Comparison of ENCODE assay signal across 8 cellular contexts in genomic region chr19:14479985-14480694, GRCh38. TPM values are rescaled to one million over a fixed set of nuclear protein-coding genes. Genes with fewer than 3 reads are reported as not detected.
DNase-seq lines count a peak whose midpoint lies in the region; ATAC-seq and TF ChIP-seq lines count a peak whose summit lies in the region.

No MANE protein-coding gene starts in this region.

- peaks cover 6 to 15% of the 10 kb centered on the region in 2 donors for H3K36me3 Mint-ChIP-seq in CD4-positive, alpha-beta memory T cell
- H3K36me3 Mint-ChIP-seq in natural killer cell, result no peaks in the 10 kb centered on the region

- no peaks in the 10 kb centered on the region for H3K27me3 ChIP-seq in CD4-positive, alpha-beta memory T cell (ENCODE audit: insufficient read depth, low read length)
- no peaks in the 10 kb centered on the region for H3K27me3 ChIP-seq in effector memory CD4-positive, alpha-beta T cell (replicated peaks; ENCODE audit: control insufficient read depth, insufficient read depth, low read length, poor library complexity, severe bottlenecking)
- no peaks in the 10 kb centered on the region for H3K27me3 ChIP-seq in thyroid gland

- WGBS in thyroid gland, 2 donors, result 64 to 85% methylated on average over 13 to 17 of the region's 42 CpGs

- no peak overlapping the region for H3K4me3 Mint-ChIP-seq in CD4-positive, alpha-beta memory T cell
- no peak overlapping the region for H3K4me3 Mint-ChIP-seq in natural killer cell

- H3K27ac ChIP-seq in CD4-positive, alpha-beta memory T cell (ENCODE audit: low read depth, low read length), result no peak overlapping the region
- no peak overlapping the region for H3K27ac ChIP-seq in effector memory CD4-positive, alpha-beta T cell (ENCODE audit: insufficient read depth, low read length, poor library complexity, severe bottlenecking)
- no peak overlapping the region for H3K27ac ChIP-seq in thyroid gland

- intact Hi-C loops in CD4-positive, alpha-beta memory T cell (cut with micrococcal nuclease), result loop anchor here (2.0 to 10.0 kb wide), 3 partner anchors 47 to 343 kb away; partner anchors contain the start of genes ADGRL1, ASF1B and PKN1
- intact Hi-C loops in natural killer cell (cut with micrococcal nuclease) (loop anchor here (5.0 to 10.0 kb wide), 2 partner anchors 343 to 595 kb away; partner anchors contain the start of gene ASF1B), thyroid gland (cut with DNase I) (no loop called here)

- peaks cover 10% of the 10 kb centered on the region for H3K36me3 ChIP-seq in CD4-positive, alpha-beta memory T cell (ENCODE audit: insufficient read depth, low read length)
- H3K36me3 ChIP-seq in effector memory CD4-positive, alpha-beta T cell (ENCODE audit: control insufficient read depth, insufficient read depth, low read length), result peaks cover 11% of the 10 kb centered on the region
- H3K36me3 ChIP-seq in thyroid gland, result peaks cover 31 to 34% of the 10 kb centered on the region in 2 donors

- POLR2A ChIA-PET in CD4-positive, alpha-beta memory T cell (lab: Charles Lee; ENCODE audit: partially characterized antibody), result interaction anchor here (1.0 to 2.7 kb wide), 10 partner anchors 8 to 344 kb away, joined by 3 to 10 read pairs (median 4); partner anchors contain the start of genes ASF1B, DDX39A and GIPC1

- peak in 2 of 3 donors; percentile 30 to 49 for ATAC-seq in natural killer cell

- no peaks in the 10 kb centered on the region for H3K9me3 ChIP-seq in CD4-positive, alpha-beta memory T cell (ENCODE audit: control insufficient read depth in 1 of 2, low read length in 2 of 2)
- H3K9me3 ChIP-seq in effector memory CD4-positive, alpha-beta T cell (ENCODE audit: control insufficient read depth, low read length), result no peaks in the 10 kb centered on the region
- H3K9me3 ChIP-seq in thyroid gland, result no peaks in the 10 kb centered on the region

- no peak overlapping the region for H3K27ac Mint-ChIP-seq in CD4-positive, alpha-beta memory T cell
- H3K27ac Mint-ChIP-seq in natural killer cell, result no peak overlapping the region

- peaks cover 7 to 15% (median 11%) of the 10 kb centered on the region in 4 donors for H3K4me1 Mint-ChIP-seq in CD4-positive, alpha-beta memory T cell
- H3K4me1 Mint-ChIP-seq in natural killer cell, result peaks cover 12 to 26% of the 10 kb centered on the region in 2 donors

- CTCF ChIA-PET in CD4-positive, alpha-beta memory T cell (lab: Charles Lee; ENCODE audit: partially characterized antibody), result interaction anchor here (0.5 to 4.3 kb wide), 42 partner anchors 8 to 599 kb away, joined by 3 to 44 read pairs (median 4); partner anchors contain the start of genes ADGRE5, ASF1B, DDX39A and GIPC1

- TF ChIP-seq CTCF in natural killer cell (IDR thresholded peaks at IDR 0.05) (peak; percentile 94), thyroid gland (IDR thresholded peaks at IDR 0.05) (peak in 5 of 6 experiments; percentile 22 to 64 (median 43))

- DNase-seq in CD4-positive, alpha-beta memory T cell, result peak; percentile 56 to 75 (median 64)
- DNase-seq in KG1 (lab: John Stamatoyannopoulos, UW) (peak; percentile 36), natural killer cell (peak; percentile 81), thyroid gland (no peak), foreskin melanocyte (no peak), HPDE6-E6E7 (ENCODE audit: extremely low spot score) (no peak)
- DNase-seq in activated CD4-positive, alpha-beta T cell treated with anti-CD3 and anti-CD28 coated beads, Interleukin-2, amount 50 U/mL, for 4 hours, result peak; percentile 55 to 59
- peak; percentile 41 to 51 (median 44) for DNase-seq in effector memory CD4-positive, alpha-beta T cell

- H3K4me3 ChIP-seq in CD4-positive, alpha-beta memory T cell (ENCODE audit: low read length in 2 of 2), result no peak overlapping the region
- no peak overlapping the region for H3K4me3 ChIP-seq in effector memory CD4-positive, alpha-beta T cell (ENCODE audit: insufficient read depth, low read depth, low read length, poor library complexity, severe bottlenecking)
- no peak overlapping the region for H3K4me3 ChIP-seq in thyroid gland (replicated peaks in 1 of 3)

- TF ChIP-seq POLR2A in thyroid gland (IDR thresholded peaks at IDR 0.05), result no peak

- peaks cover 0 to 7% of the 10 kb centered on the region in 2 donors for H3K27me3 Mint-ChIP-seq in CD4-positive, alpha-beta memory T cell
- no peaks in the 10 kb centered on the region for H3K27me3 Mint-ChIP-seq in natural killer cell (ENCODE audit: low read depth in 2 of 2)

- H3K9me3 Mint-ChIP-seq in CD4-positive, alpha-beta memory T cell, result no peaks in the 10 kb centered on the region
- H3K9me3 Mint-ChIP-seq in natural killer cell, result no peaks in the 10 kb centered on the region

- peaks cover 18% of the 10 kb centered on the region for H3K4me1 ChIP-seq in CD4-positive, alpha-beta memory T cell (ENCODE audit: insufficient read depth, low read length)
- peaks cover 11% of the 10 kb centered on the region for H3K4me1 ChIP-seq in effector memory CD4-positive, alpha-beta T cell (ENCODE audit: control insufficient read depth, insufficient read depth, low read length, poor library complexity, severe bottlenecking)
- H3K4me1 ChIP-seq in thyroid gland, result peaks cover 0 to 8% of the 10 kb centered on the region in 2 donors

RNA-seq across cellular contexts. Expression of gene PTGER1, which starts 5.0 kb away (rescaled TPM):
- total RNA-seq in CD4-positive, alpha-beta memory T cell, result not detected
- not detected for polyA plus RNA-seq in CD4-positive, alpha-beta memory T cell
- under 1 TPM in 2 of 3 donors, not detected in 1; 0.35 to 0.73 TPM for total RNA-seq in natural killer cell
- total RNA-seq in thyroid gland, result 1 to 10 TPM in 1 of 4 donors, not detected in 3; 1.5 TPM

RNA-seq across cellular contexts. Expression of gene GIPC1, which starts 15.8 kb away (rescaled TPM):
- 10 to 100 TPM; 32.3 to 33.8 TPM for total RNA-seq in CD4-positive, alpha-beta memory T cell
- polyA plus RNA-seq in CD4-positive, alpha-beta memory T cell, result 10 to 100 TPM; 50.1 to 63.6 TPM
- 10 to 100 TPM; 25.3 to 34.5 (median 31.4) TPM for total RNA-seq in natural killer cell
- 10 to 100 TPM; 34.7 to 93.7 (median 55.4) TPM for total RNA-seq in thyroid gland

RNA-seq across cellular contexts. Expression of gene DNAJB1, which starts 38.1 kb away (rescaled TPM):
- total RNA-seq in CD4-positive, alpha-beta memory T cell, result 100 to 1,000 TPM; 122 to 138 TPM
- polyA plus RNA-seq in CD4-positive, alpha-beta memory T cell, result 100 to 1,000 TPM; 307 to 824 TPM
- total RNA-seq in natural killer cell (100 to 1,000 TPM; 148 to 238 (median 192) TPM), thyroid gland (10 to 100 TPM; 49.1 to 61.1 (median 55.3) TPM)

RNA-seq across cellular contexts. Expression of gene PKN1, which starts 47.0 kb away (rescaled TPM):
- 100 to 1,000 TPM; 189 to 205 TPM for total RNA-seq in CD4-positive, alpha-beta memory T cell
- 10 to 100 TPM; 41.5 to 87.6 TPM for polyA plus RNA-seq in CD4-positive, alpha-beta memory T cell
- total RNA-seq in natural killer cell, result 100 to 1,000 TPM; 323 to 351 (median 350) TPM
- 10 to 100 TPM; 66.5 to 79.8 (median 74.2) TPM for total RNA-seq in thyroid gland

RNA-seq across cellular contexts. Expression of gene TECR, which starts 49.3 kb away (rescaled TPM):
- 100 to 1,000 TPM; 189 to 194 TPM for total RNA-seq in CD4-positive, alpha-beta memory T cell
- 100 to 1,000 TPM; 246 to 269 TPM for polyA plus RNA-seq in CD4-positive, alpha-beta memory T cell
- 100 to 1,000 TPM; 123 to 158 (median 131) TPM for total RNA-seq in natural killer cell
- total RNA-seq in thyroid gland, result 100 to 1,000 TPM in 2 of 4 donors, 10 to 100 TPM in 2; 75.5 to 126 (median 99.0) TPM

Comparison
In these comparisons a context has a peak if more than half of its experiments do, and no peak if none do; other contexts are left out.
1. DNase-seq: peak in CD4-positive, alpha-beta memory T cell (5 of 5), KG1 (single experiment), activated CD4-positive, alpha-beta T cell treated with anti-CD3 and anti-CD28 coated beads, Interleukin-2, amount 50 U/mL, for 4 hours (2 of 2), effector memory CD4-positive, alpha-beta T cell (3 of 3) and natural killer cell (single experiment); none in thyroid gland (0 of 2), foreskin melanocyte (single experiment) and HPDE6-E6E7 (single experiment).